In genomic region chr5:109152565-109152964, GRCh38 we compare ENCODE assay signal across 30 cellular contexts.
"Had no signal": no experiment of that assay in that cellular context is flagged by ENCODE, and none has a peak within 500 bp of the region (broad histone marks: within the 10 kb centered on the region; RNA-seq: fewer than 3 reads in every experiment).

No MANE protein-coding gene starts in this region.

- H3K36me3 ChIP-seq: adrenal gland, brain microvascular endothelial cell, breast epithelium had no signal

- ATAC-seq: activated CD8-positive, alpha-beta T cell treated with anti-CD3 and anti-CD28 coated beads for 36 hours; activated naive CD4-positive, alpha-beta T cell treated with anti-CD3 and anti-CD28 coated beads, Interleukin-2, amount 50 U/mL, for 72 hours; body of pancreas had no signal

- H3K4me3 ChIP-seq: adrenal gland, body of pancreas, breast epithelium had no signal

- DNase-seq: activated B cell treated with CpG ODN at 0.5 μM for 24 hours; activated CD4-positive, alpha-beta memory T cell treated with anti-CD3 and anti-CD28 coated beads for 36 hours; activated CD4-positive, alpha-beta T cell treated with anti-CD3 and anti-CD28 coated beads for 4 hours; activated CD4-positive, alpha-beta T cell treated with anti-CD3 and anti-CD28 coated beads, Interleukin-2, amount 10 ng/mL, durations not matched to agents 24 days and 14 days; activated CD4-positive, alpha-beta T cell treated with anti-CD3 and anti-CD28 coated beads, Interleukin-2, amount 50 U/mL, for 1 hour; activated CD4-positive, alpha-beta T cell treated with anti-CD3 and anti-CD28 coated beads, Interleukin-2, amount 50 U/mL, for 4 hours; activated CD4-positive, CD25-positive, alpha-beta regulatory T cell treated with anti-CD3 and anti-CD28 coated beads, Interleukin-2, amount 50 U/mL, for 72 hours; activated CD8-positive, alpha-beta memory T cell treated with anti-CD3 and anti-CD28 coated beads, Interleukin-2, amount 50 U/mL, for 4 hours; activated CD8-positive, alpha-beta T cell treated with anti-CD3 and anti-CD28 coated beads for 36 hours; activated effector memory CD4-positive, alpha-beta T cell treated with anti-CD3 and anti-CD28 coated beads, Interleukin-2, amount 50 U/mL, for 16 hours; activated gamma-delta T cell treated with Interleukin-2 at 50 U/mL for 16 hours; activated naive CD4-positive, alpha-beta T cell; activated naive CD4-positive, alpha-beta T cell treated with anti-CD3 and anti-CD28 coated beads for 36 hours; activated naive CD4-positive, alpha-beta T cell treated with anti-CD3 and anti-CD28 coated beads, Interleukin-2, amount 50 U/mL, for 16 hours; activated naive CD8-positive, alpha-beta T cell treated with anti-CD3 and anti-CD28 coated beads for 36 hours; activated T-cell treated with anti-CD3 and anti-CD28 coated beads for 4 hours; activated T-cell treated with anti-CD3 and anti-CD28 coated beads, Interleukin-2, amount 50 U/mL, for 24 hours; activated T-cell treated with anti-CD3 and anti-CD28 coated beads, Interleukin-2, amount 50 U/mL, for 48 hours; adrenal gland; amniotic stem cell; aorta; body of pancreas; brain microvascular endothelial cell; central memory CD4-positive, alpha-beta T cell; T-helper 1 cell; T-helper 2 cell; T-helper 9 cell had no signal

- H3K9me3 ChIP-seq: adrenal gland, body of pancreas, breast epithelium had no signal

- H3K27ac ChIP-seq: adrenal gland, body of pancreas, brain microvascular endothelial cell, breast epithelium, VCaP had no signal
